In the genomic region with DNA sequence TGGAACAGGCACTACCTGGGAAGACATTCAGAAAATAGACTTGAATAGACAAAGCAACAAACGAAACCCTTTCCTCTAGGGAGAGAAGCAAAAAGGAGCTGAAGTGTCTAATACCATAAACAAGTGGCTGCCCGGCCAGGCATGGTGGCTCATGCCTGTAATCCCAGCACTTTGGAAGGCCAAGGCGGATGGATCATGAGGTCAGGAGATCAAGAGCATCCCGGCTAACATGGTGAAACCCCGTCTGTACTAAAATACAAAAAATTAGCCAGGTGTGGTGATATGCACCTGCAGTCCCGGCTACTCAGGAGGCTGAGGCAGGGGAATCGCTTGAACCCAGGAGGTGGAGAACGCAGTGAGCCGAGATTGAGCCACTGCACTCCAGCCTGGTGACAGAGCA, we compare ENCODE assay signal across 1 cellular context. TPM values are rescaled to one million over a fixed set of nuclear protein-coding genes. Genes with fewer than 3 reads are reported as not detected.
"Had no signal": no experiment of that assay in that cellular context is flagged by ENCODE, and none has a peak within 500 bp of the region (broad histone marks: within the 10 kb centered on the region; RNA-seq: fewer than 3 reads in every experiment).

No MANE protein-coding gene starts in this region.

RNA-seq across cellular contexts. Expression of a gene that starts 34.2 kb away (rescaled TPM):
- total RNA-seq: MCF 10A had no signal
